ENCODE assay signal across 3 cellular contexts in the genomic region with DNA sequence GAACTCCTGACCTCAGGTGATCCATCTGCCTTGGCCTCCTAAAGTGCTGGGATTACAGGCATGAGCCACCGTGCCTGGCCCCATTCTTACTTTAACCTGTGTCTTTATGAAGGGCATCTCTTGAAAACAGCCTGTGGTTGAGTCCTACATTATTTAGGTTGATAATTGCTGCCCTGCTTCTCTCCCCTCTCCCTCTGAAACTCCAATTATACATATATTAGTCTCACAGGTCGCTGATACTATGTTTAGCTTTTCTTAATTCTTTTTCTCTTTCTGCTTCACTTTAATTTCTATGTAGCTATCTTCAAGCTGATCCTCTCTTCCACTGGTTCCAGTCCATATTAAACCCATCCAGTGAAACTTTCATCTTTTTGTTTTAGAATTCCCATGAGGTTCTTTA.
"Had no signal": no experiment of that assay in that cellular context is flagged by ENCODE, and none has a peak within 500 bp of the region (broad histone marks: within the 10 kb centered on the region; RNA-seq: fewer than 3 reads in every experiment).

No MANE protein-coding gene starts in this region.

- H3K4me3 ChIP-seq: GM12878 had no signal

- ATAC-seq: GM12878 had no signal

- DNase-seq: GDM1, GF-D8 had no signal
